ENCODE assay signal across 8 cellular contexts in the genomic region with DNA sequence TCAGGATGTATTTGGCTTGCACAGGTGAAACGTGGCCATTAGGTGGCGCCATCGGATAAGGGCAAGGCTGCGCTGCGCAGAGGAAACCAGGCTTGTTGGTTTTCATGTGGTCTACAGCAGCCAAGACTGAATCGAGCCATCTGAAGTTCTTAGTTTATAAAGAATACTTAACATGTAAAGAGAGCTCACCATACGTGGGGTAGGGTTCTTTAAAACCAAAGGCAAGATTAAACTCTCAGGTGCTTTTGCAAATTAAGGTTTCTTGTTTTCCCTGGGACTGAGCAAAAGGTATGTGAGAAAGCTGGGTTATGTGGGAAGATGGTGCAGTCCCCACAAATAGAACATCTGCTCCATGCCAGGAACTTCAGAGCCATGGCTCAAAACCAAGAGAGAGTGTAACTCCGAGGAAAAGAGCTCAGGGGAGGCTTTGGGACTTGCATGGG. TPM values are rescaled to one million over a fixed set of nuclear protein-coding genes. Genes with fewer than 3 reads are reported as not detected.
DNase-seq lines count a peak whose midpoint lies in the region; ATAC-seq, FAIRE-seq and TF ChIP-seq lines count a peak whose summit lies in the region.

No MANE protein-coding gene starts in this region.

- no peaks in the 10 kb centered on the region for H3K27me3 Mint-ChIP-seq in activated naive CD8-positive, alpha-beta T cell treated with anti-CD3 and anti-CD28 coated beads for 36 hours

- intact Hi-C loops in A673 (cut with micrococcal nuclease; ENCODE audit: unreplicated experiment), result loop anchor here (1.0 kb wide), 1 partner anchor 605 kb away; no protein-coding TSS in a partner anchor
- intact Hi-C loops in Right ventricle myocardium inferior (cut with DNase I), result loop anchor here (1.0 kb wide), 1 partner anchor 605 kb away; no protein-coding TSS in a partner anchor
- intact Hi-C loops in posterior vena cava (cut with DNase I), result no loop called here

- no TSS peak for BruUV-seq in A673 (replicated peaks; lab: Mats Ljungman, UMichigan)

- no peak overlapping the region for H3K27ac ChIP-seq in A673 (ENCODE audit: low read depth, low read length, poor library complexity, severe bottlenecking)

- peak; percentile 94 for ATAC-seq in Right ventricle myocardium inferior

- TF ChIP-seq CTCF in A673 (conservative IDR thresholded peaks at IDR 0.05; ENCODE audit: low read depth, low read length), result peak; percentile 99

- H3K36me3 ChIP-seq in A673 (ENCODE audit: insufficient read depth, low read length, poor library complexity, severe bottlenecking), result no peaks in the 10 kb centered on the region

- no peaks in the 10 kb centered on the region for H3K4me1 ChIP-seq in A673 (ENCODE audit: insufficient read depth, low read length, poor library complexity, severe bottlenecking)

- POLR2A ChIA-PET in A673 (lab: Charles Lee; ENCODE audit: low non-redundant PET), result no interaction called here

- no peak overlapping the region for H3K4me3 ChIP-seq in A673 (ENCODE audit: low read depth, low read length, poor library complexity, severe bottlenecking)

- H3K27me3 ChIP-seq in A673 (replicated peaks; ENCODE audit: insufficient read depth, low read depth, low read length, poor library complexity), result no peaks in the 10 kb centered on the region

- H3K27ac Mint-ChIP-seq in activated naive CD8-positive, alpha-beta T cell treated with anti-CD3 and anti-CD28 coated beads for 36 hours, result no peak overlapping the region

- H3K9me3 ChIP-seq in A673 (ENCODE audit: low read depth, low read length, poor library complexity, severe bottlenecking), result no peaks in the 10 kb centered on the region

- CTCF ChIA-PET in A673 (lab: Charles Lee), result interaction anchor here (0.5 to 1.8 kb wide), 15 partner anchors 9 to 1042 kb away, joined by 3 to 21 read pairs (median 5); partner anchors contain the start of gene MASP2

- no peak overlapping the region for H3K4me3 Mint-ChIP-seq in activated naive CD8-positive, alpha-beta T cell treated with anti-CD3 and anti-CD28 coated beads for 36 hours

- peaks cover 6% of the 10 kb centered on the region for H3K4me1 Mint-ChIP-seq in activated naive CD8-positive, alpha-beta T cell treated with anti-CD3 and anti-CD28 coated beads for 36 hours

- peak; percentile 95 for FAIRE-seq in GM19239 (lab: Jason Lieb, UNC)

- peak; percentile 90 for DNase-seq in A673 (ENCODE audit: low spot score)
- peak; percentile 86 for DNase-seq in GM19239 (ENCODE audit: insufficient read length, low spot score)
- peak; percentile 91 for DNase-seq in NCI-H128 (lab: John Stamatoyannopoulos, UW; ENCODE audit: unreplicated experiment)
- DNase-seq in SKM-1 treated with dmso at 0.1 percent for 144 hours (lab: John Stamatoyannopoulos, UW; ENCODE audit: unreplicated experiment), result peak; percentile 79
- DNase-seq in activated naive CD8-positive, alpha-beta T cell treated with anti-CD3 and anti-CD28 coated beads for 36 hours, result peak; percentile 84
- peak; percentile 93 for DNase-seq in Right ventricle myocardium inferior (ENCODE audit: missing footprints)
- DNase-seq in posterior vena cava (ENCODE audit: low spot score), result peak; percentile 96
- DNase-seq in ureter (ENCODE audit: low spot score), result peak; percentile 92

- H3K36me3 Mint-ChIP-seq in activated naive CD8-positive, alpha-beta T cell treated with anti-CD3 and anti-CD28 coated beads for 36 hours, result no peaks in the 10 kb centered on the region

- H3K9me3 Mint-ChIP-seq in activated naive CD8-positive, alpha-beta T cell treated with anti-CD3 and anti-CD28 coated beads for 36 hours, result no peaks in the 10 kb centered on the region

RNA-seq across cellular contexts. Expression of gene MASP2, which starts 9.3 kb away (rescaled TPM):
- total RNA-seq in A673 (2021) (0.37 and 0.69 TPM in 2 replicates), Right ventricle myocardium inferior (not detected), posterior vena cava (not detected), ureter (not detected)
- total RNA-seq in activated naive CD8-positive, alpha-beta T cell treated with anti-CD3 and anti-CD28 coated beads for 36 hours, result under 1 TPM in 1 of 2 experiments, not detected in 1; 0.25 TPM

RNA-seq across cellular contexts. Expression of gene SRM, which starts 22.1 kb away (rescaled TPM):
- total RNA-seq in A673 (2021), result 176 and 206 TPM in 2 replicates
- 100 to 1,000 TPM; 387 to 388 TPM for total RNA-seq in activated naive CD8-positive, alpha-beta T cell treated with anti-CD3 and anti-CD28 coated beads for 36 hours
- 54.0 TPM for total RNA-seq in Right ventricle myocardium inferior
- 10 to 100 TPM; 74.2 to 76.6 TPM for total RNA-seq in posterior vena cava
- total RNA-seq in ureter, result 72.6 TPM

RNA-seq across cellular contexts. Expression of gene TARDBP, which starts 25.3 kb away (rescaled TPM):
- total RNA-seq in A673 (2021) (261 and 283 TPM in 2 replicates), Right ventricle myocardium inferior (107 TPM), posterior vena cava (100 to 1,000 TPM; 124 to 130 TPM), ureter (180 TPM)
- 100 to 1,000 TPM; 202 to 206 TPM for total RNA-seq in activated naive CD8-positive, alpha-beta T cell treated with anti-CD3 and anti-CD28 coated beads for 36 hours

Comparison
In these comparisons a context has a peak if more than half of its experiments do, and no peak if none do; other contexts are left out.
1. intact Hi-C loops: an anchor here in A673 (1.0 kb wide) and Right ventricle myocardium inferior (1.0 kb wide); none called in posterior vena cava.